14 cellular contexts compared by ENCODE assay signal in the genomic region with DNA sequence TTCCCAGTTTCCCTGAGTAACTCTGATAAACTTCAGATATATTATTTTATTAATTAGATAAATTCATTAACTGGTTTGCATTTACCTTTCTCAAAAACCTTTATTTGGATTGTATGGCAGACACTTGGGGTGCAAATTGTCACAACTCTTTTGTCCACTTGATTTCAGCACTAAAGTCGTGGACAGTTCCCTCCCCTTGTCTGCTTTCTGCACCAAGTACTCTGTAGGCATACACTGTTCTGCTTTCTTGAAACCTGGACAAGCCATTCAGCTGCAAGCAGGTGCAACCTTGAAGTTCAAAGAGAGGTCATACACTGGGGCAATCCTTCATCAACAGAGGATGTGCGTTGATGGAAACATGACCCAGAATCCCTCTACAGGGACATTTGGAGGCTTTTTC.
DNase-seq lines count a peak whose midpoint lies in the region; ATAC-seq, FAIRE-seq and TF ChIP-seq lines count a peak whose summit lies in the region.
"Had no signal": no experiment of that assay in that cellular context is flagged by ENCODE, and none has a peak within 500 bp of the region (broad histone marks: within the 10 kb centered on the region; RNA-seq: fewer than 3 reads in every experiment).

No MANE protein-coding gene starts in this region.

- TF ChIP-seq RAD21 in liver (IDR thresholded peaks at IDR 0.05): no peak

- no peak overlapping the region for H3K4me3 Mint-ChIP-seq in astrocyte (ENCODE audit: unreplicated experiment)

- in situ Hi-C loops in KBM-7 (cut with MboI; ENCODE audit: low pct_unique_long_range_greater_than_20kb, low sequenced_read_pairs): no loop called here

- no peaks in the 10 kb centered on the region for H3K27me3 Mint-ChIP-seq in astrocyte (ENCODE audit: low read depth, unreplicated experiment)

- H3K36me3 Mint-ChIP-seq in astrocyte (ENCODE audit: low read depth, unreplicated experiment): no peaks in the 10 kb centered on the region

- FAIRE-seq in astrocyte (lab: Jason Lieb, UNC): no peak
- FAIRE-seq: H1 had no signal

- H3K9me3 ChIP-seq in astrocyte (ENCODE audit: insufficient read depth, low read depth, low read length): no peaks in the 10 kb centered on the region
- H3K9me3 ChIP-seq in liver (ENCODE audit: control insufficient read depth in 4 of 4, low read length in 3 of 4): no peaks in the 10 kb centered on the region

- no peaks in the 10 kb centered on the region for H4K20me1 ChIP-seq in astrocyte (ENCODE audit: insufficient read depth, low read length)

- H3K27me3 ChIP-seq in astrocyte (ENCODE audit: insufficient read depth, low read length): no peaks in the 10 kb centered on the region
- H3K27me3 ChIP-seq in liver (ENCODE audit: control insufficient read depth in 4 of 4, insufficient read depth in 4 of 4, low read length in 3 of 4): no peaks in the 10 kb centered on the region

- DNase-seq in EH (ENCODE audit: low read depth): peak; percentile 3
- DNase-seq in KBM-7: peak; percentile 11
- DNase-seq in astrocyte (ENCODE audit: low read depth): peak; percentile 21
- no peak for DNase-seq in GM20000 (ENCODE audit: low spot score)
- no peak for DNase-seq in activated CD4-positive, CD25-positive, alpha-beta regulatory T cell (lab: John Stamatoyannopoulos, UW)
- DNase-seq: activated CD4-positive, alpha-beta T cell treated with anti-CD3 and anti-CD28 coated beads for 4 hours; amygdala; DMS153; left ventricle myocardium inferior; NCI-H2029 treated with DMSO at 0.1 percent for 48 hours had no signal

- peaks cover 5% of the 10 kb centered on the region for H3K9me3 Mint-ChIP-seq in astrocyte (ENCODE audit: unreplicated experiment)

- no peaks in the 10 kb centered on the region for H3K4me1 Mint-ChIP-seq in astrocyte (ENCODE audit: low read depth, unreplicated experiment)

- TF ChIP-seq CTCF in astrocyte (IDR thresholded peaks at IDR 0.05; ENCODE audit: insufficient read depth, low read depth, low read length) (no peak), liver (IDR thresholded peaks at IDR 0.05; ENCODE audit: low read depth, low read length, missing input control) (no peak), GM20000 (IDR thresholded peaks at IDR 0.05; ENCODE audit: extremely low read depth, missing control alignments) (no peak)

- H3K4me2 ChIP-seq in astrocyte (ENCODE audit: low read length): no peak overlapping the region

- no peak overlapping the region for H3K9ac ChIP-seq in astrocyte (ENCODE audit: low read length)
- no peak overlapping the region for H3K9ac ChIP-seq in liver (ENCODE audit: low read depth in 1 of 2, low read length in 2 of 2)

- H3K27ac ChIP-seq in astrocyte (ENCODE audit: low read depth, low read length): no peak overlapping the region
- H3K27ac ChIP-seq in liver (ENCODE audit: low read depth in 1 of 2, low read length in 2 of 2): no peak overlapping the region
- H3K27ac ChIP-seq: left ventricle myocardium inferior had no signal

- H3K36me3 ChIP-seq in astrocyte (ENCODE audit: insufficient read depth, low read length) (no peaks in the 10 kb centered on the region), liver (ENCODE audit: control insufficient read depth in 4 of 4, insufficient read depth in 3 of 4, low read depth in 1 of 4, low read length in 3 of 4) (no peaks in the 10 kb centered on the region)
- H3K36me3 ChIP-seq: left ventricle myocardium inferior had no signal

- WGBS in liver: 20% methylated on average over 2 of the region's 2 CpGs

- ATAC-seq in activated CD4-positive, CD25-positive, alpha-beta regulatory T cell treated with anti-CD3 and anti-CD28 coated beads, Interleukin-2, amount 50 U/mL, for 24 hours: no peak
- ATAC-seq in HG03095 (IDR thresholded peaks at IDR 0.05; ENCODE audit: unreplicated experiment): no peak

- no peak overlapping the region for H2AFZ ChIP-seq in astrocyte (ENCODE audit: low read depth, low read length)

- H3K27ac Mint-ChIP-seq in astrocyte (ENCODE audit: unreplicated experiment): no peak overlapping the region

- no peaks in the 10 kb centered on the region for H3K79me2 ChIP-seq in astrocyte (ENCODE audit: insufficient read depth, low read length)

- H3K4me3 ChIP-seq in astrocyte (ENCODE audit: insufficient read depth, low read depth, low read length): no peak overlapping the region
- H3K4me3 ChIP-seq in liver (ENCODE audit: low read depth in 1 of 3, low read length in 3 of 3): no peak overlapping the region
- H3K4me3 ChIP-seq: left ventricle myocardium inferior had no signal

- H3K4me1 ChIP-seq in astrocyte (ENCODE audit: insufficient read depth, low read length): no peaks in the 10 kb centered on the region
- H3K4me1 ChIP-seq in liver (ENCODE audit: control insufficient read depth in 4 of 4, insufficient read depth in 4 of 4, low read length in 3 of 4): no peaks in the 10 kb centered on the region
- H3K4me1 ChIP-seq: left ventricle myocardium inferior had no signal

TF ChIP-seq in liver, 16 proteins besides CTCF, POLR2A, EP300 and RAD21:
- TF ChIP-seq, protein P1, sequence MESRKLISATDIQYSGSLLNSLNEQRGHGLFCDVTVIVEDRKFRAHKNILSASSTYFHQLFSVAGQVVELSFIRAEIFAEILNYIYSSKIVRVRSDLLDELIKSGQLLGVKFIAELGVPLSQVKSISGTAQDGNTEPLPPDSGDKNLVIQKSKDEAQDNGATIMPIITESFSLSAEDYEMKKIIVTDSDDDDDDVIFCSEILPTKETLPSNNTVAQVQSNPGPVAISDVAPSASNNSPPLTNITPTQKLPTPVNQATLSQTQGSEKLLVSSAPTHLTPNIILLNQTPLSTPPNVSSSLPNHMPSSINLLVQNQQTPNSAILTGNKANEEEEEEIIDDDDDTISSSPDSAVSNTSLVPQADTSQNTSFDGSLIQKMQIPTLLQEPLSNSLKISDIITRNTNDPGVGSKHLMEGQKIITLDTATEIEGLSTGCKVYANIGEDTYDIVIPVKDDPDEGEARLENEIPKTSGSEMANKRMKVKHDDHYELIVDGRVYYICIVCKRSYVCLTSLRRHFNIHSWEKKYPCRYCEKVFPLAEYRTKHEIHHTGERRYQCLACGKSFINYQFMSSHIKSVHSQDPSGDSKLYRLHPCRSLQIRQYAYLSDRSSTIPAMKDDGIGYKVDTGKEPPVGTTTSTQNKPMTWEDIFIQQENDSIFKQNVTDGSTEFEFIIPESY (IDR thresholded peaks at IDR 0.05): no peak
- TF ChIP-seq GABPA (IDR thresholded peaks at IDR 0.05 in 1 of 2, conservative IDR thresholded peaks at IDR 0.05 in 1 of 2) (no peak), NR2F2 (IDR thresholded peaks at IDR 0.05) (no peak), JUND (IDR thresholded peaks at IDR 0.05) (no peak), REST (IDR thresholded peaks at IDR 0.05) (peak; percentile 98), YY1 (IDR thresholded peaks at IDR 0.05) (no peak), HNF4G (IDR thresholded peaks at IDR 0.05) (no peak)

Comparison
In these comparisons a context has a peak if more than half of its experiments do, and no peak if none do; other contexts are left out.
1. DNase-seq: peak in EH (single experiment), KBM-7 (single experiment) and astrocyte (single experiment); none in GM20000 (single experiment) and activated CD4-positive, CD25-positive, alpha-beta regulatory T cell (0 of 4).